7 cellular contexts compared by ENCODE assay signal in the genomic region with DNA sequence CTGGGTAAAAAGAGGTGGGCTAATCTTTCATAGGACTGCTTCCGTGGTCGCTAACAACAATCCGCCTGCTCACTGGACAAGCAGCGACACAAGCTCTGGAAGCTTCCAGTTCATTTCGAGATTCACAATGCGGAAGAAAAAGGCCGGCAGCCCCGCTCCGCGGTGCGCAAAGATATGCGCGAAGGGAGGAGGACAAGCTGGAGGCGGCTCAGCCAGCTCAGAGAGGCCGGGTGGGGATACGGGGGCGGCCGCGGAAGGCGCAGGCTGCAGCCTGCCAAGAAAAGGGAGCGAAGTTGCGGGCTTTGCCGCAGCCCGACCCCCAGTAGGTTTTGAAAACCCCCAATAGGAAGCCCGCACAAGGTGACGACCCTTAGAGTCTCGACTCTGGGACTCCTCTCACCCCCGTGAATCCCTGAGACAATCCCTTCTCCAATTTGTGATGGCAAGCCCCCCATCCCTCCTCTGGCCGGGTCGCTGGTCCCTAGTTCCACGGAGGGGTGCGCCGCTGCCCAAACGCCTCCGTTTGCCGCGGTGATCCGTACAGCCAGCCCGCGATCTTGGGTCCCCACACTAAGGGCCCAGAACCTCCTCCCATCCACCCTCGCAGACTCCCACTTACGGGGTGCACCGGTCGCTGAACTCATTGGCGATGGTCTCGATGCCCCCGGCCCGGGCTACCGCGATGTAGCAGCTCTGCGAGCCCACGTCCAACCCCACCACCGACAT.
DNase-seq lines count a peak whose midpoint lies in the region; ATAC-seq, FAIRE-seq and TF ChIP-seq lines count a peak whose summit lies in the region.

No MANE protein-coding gene starts in this region.

- H3K27ac ChIP-seq in mucosa of rectum (ENCODE audit: low read depth in 2 of 2, low read length in 2 of 2) = peak overlapping the region; percentile 85 to 93

- TF ChIP-seq POLR2A in erythroblast (IDR thresholded peaks at IDR 0.05; ENCODE audit: low read length) = no peak

- H3K36me3 ChIP-seq in mucosa of rectum (ENCODE audit: control insufficient read depth in 2 of 2, insufficient read depth in 2 of 2, low read length in 2 of 2) = peaks cover 0 to 8% of the 10 kb centered on the region in 2 donors

- H3K4me1 ChIP-seq in mucosa of rectum (ENCODE audit: control insufficient read depth in 2 of 2, insufficient read depth in 2 of 2, low read length in 2 of 2) = peaks cover 12 to 13% of the 10 kb centered on the region in 2 donors

- peak; percentile 21 for ATAC-seq in HG02884 (IDR thresholded peaks at IDR 0.05; ENCODE audit: unreplicated experiment)

- FAIRE-seq in GM18507 (lab: Jason Lieb, UNC) = peak; percentile 78

- no peaks in the 10 kb centered on the region for H3K9me3 ChIP-seq in mucosa of rectum (ENCODE audit: control insufficient read depth in 2 of 2, low read length in 2 of 2)

- peak overlapping the region; percentile 85 to 87 for H3K9ac ChIP-seq in mucosa of rectum (ENCODE audit: low read depth in 1 of 2, low read length in 2 of 2)

- no peaks in the 10 kb centered on the region for H3K27me3 ChIP-seq in mucosa of rectum (ENCODE audit: control insufficient read depth in 2 of 2, insufficient read depth in 2 of 2, low read length in 2 of 2)

- peak overlapping the region; percentile 84 to 98 for H3K4me3 ChIP-seq in mucosa of rectum (ENCODE audit: low read length in 2 of 2)

- no peak for DNase-seq in GM18507 (ENCODE audit: extremely low spot score, insufficient read length, low read depth)
- DNase-seq in NOMO-1 treated with DMSO at 0.1 percent for 48 hours (lab: John Stamatoyannopoulos, UW; ENCODE audit: unreplicated experiment) = peak; percentile 85
- DNase-seq in activated T-cell treated with anti-CD3 and anti-CD28 coated beads for 4 hours = peak; percentile 62
- DNase-seq in erythroblast (lab: John Stamatoyannopoulos, UW) = peak; percentile 75 to 76
- DNase-seq in stimulated activated CD8-positive, alpha-beta memory T cell treated with anti-CD3 and anti-CD28 coated beads, Interleukin-4, amount 100 ng/mL, for 4 hours (ENCODE audit: low read depth in 2 of 2, low spot score in 1 of 2) = peak; percentile 16 to 43
